1 cellular context compared by ENCODE assay signal in genomic region chr2:60350791-60351190, GRCh38.
TF ChIP-seq lines count a peak whose summit lies in the region.

No MANE protein-coding gene starts in this region.

TF ChIP-seq in GM23338, 12 proteins besides CTCF, POLR2A, EP300 and RAD21 (continued from another document):
- TF ChIP-seq, protein P1, sequence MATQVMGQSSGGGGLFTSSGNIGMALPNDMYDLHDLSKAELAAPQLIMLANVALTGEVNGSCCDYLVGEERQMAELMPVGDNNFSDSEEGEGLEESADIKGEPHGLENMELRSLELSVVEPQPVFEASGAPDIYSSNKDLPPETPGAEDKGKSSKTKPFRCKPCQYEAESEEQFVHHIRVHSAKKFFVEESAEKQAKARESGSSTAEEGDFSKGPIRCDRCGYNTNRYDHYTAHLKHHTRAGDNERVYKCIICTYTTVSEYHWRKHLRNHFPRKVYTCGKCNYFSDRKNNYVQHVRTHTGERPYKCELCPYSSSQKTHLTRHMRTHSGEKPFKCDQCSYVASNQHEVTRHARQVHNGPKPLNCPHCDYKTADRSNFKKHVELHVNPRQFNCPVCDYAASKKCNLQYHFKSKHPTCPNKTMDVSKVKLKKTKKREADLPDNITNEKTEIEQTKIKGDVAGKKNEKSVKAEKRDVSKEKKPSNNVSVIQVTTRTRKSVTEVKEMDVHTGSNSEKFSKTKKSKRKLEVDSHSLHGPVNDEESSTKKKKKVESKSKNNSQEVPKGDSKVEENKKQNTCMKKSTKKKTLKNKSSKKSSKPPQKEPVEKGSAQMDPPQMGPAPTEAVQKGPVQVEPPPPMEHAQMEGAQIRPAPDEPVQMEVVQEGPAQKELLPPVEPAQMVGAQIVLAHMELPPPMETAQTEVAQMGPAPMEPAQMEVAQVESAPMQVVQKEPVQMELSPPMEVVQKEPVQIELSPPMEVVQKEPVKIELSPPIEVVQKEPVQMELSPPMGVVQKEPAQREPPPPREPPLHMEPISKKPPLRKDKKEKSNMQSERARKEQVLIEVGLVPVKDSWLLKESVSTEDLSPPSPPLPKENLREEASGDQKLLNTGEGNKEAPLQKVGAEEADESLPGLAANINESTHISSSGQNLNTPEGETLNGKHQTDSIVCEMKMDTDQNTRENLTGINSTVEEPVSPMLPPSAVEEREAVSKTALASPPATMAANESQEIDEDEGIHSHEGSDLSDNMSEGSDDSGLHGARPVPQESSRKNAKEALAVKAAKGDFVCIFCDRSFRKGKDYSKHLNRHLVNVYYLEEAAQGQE (IDR thresholded peaks at IDR 0.05; ENCODE audit: unreplicated experiment), result no peak
- TF ChIP-seq EZH2 (IDR thresholded peaks at IDR 0.05; ENCODE audit: low read depth, unreplicated experiment) (no peak), ZNF462 (CRISPR knock-in tag; IDR thresholded peaks at IDR 0.05) (no peak), NANOG (IDR thresholded peaks at IDR 0.05; ENCODE audit: borderline replicate concordance) (no peak)
